8 cellular contexts compared by ENCODE assay signal in genomic region chr1:89519779-89520358, GRCh38. TPM values are rescaled to one million over a fixed set of nuclear protein-coding genes. Genes with fewer than 3 reads are reported as not detected.
DNase-seq lines count a peak whose midpoint lies in the region; ATAC-seq and TF ChIP-seq lines count a peak whose summit lies in the region.

No MANE protein-coding gene starts in this region.

- no peak overlapping the region for H3K9ac ChIP-seq in OCI-LY3 (ENCODE audit: low read length)

- H3K36me3 ChIP-seq in OCI-LY3 (replicated peaks; ENCODE audit: low read depth, low read length) (no peaks in the 10 kb centered on the region), ascending aorta (no peaks in the 10 kb centered on the region), left lung (no peaks in the 10 kb centered on the region)

- H3K27ac ChIP-seq in OCI-LY3 (ENCODE audit: low read length) (no peak overlapping the region), ascending aorta (no peak overlapping the region), left lung (no peak overlapping the region)

- ATAC-seq in HG02938 (IDR thresholded peaks at IDR 0.05; ENCODE audit: unreplicated experiment) (peak; percentile 54), left lung (peak; percentile 40)

- peak; percentile 43 for TF ChIP-seq CTCF in AG04449 (IDR thresholded peaks at IDR 0.05; ENCODE audit: insufficient read depth, low read length, missing control alignments)
- TF ChIP-seq CTCF in GM12872 (IDR thresholded peaks at IDR 0.05; ENCODE audit: insufficient read depth, low read depth, low read length), result peak; percentile 67
- TF ChIP-seq CTCF in OCI-LY3 (IDR thresholded peaks at IDR 0.05; ENCODE audit: low read depth, low read length), result peak; percentile 60
- peak; percentile 10 to 44 (median 25) for TF ChIP-seq CTCF in ascending aorta (IDR thresholded peaks at IDR 0.05)
- TF ChIP-seq CTCF in left lung (IDR thresholded peaks at IDR 0.05), result peak; percentile 56 to 70

- H3K9me3 ChIP-seq in OCI-LY3 (ENCODE audit: insufficient read depth, low read length) (no peaks in the 10 kb centered on the region), ascending aorta (no peaks in the 10 kb centered on the region), left lung (no peaks in the 10 kb centered on the region)

- intact Hi-C loops in ascending aorta (cut with DNase I) (loop anchor here (5.0 kb wide), 1 partner anchor 838 kb away; the partner anchor contains the start of gene PKN2), left lung (cut with DNase I) (no loop called here)

- H3K4me1 ChIP-seq in OCI-LY3 (ENCODE audit: low read length) (peaks cover 11% of the 10 kb centered on the region), ascending aorta (no peaks in the 10 kb centered on the region), left lung (peaks cover 4 to 16% of the 10 kb centered on the region in 2 donors)

- H3K79me2 ChIP-seq in OCI-LY3 (ENCODE audit: low read length), result peaks cover under 1% of the 10 kb centered on the region; the same call in 1 of the 2 replicates

- no peak for DNase-seq in AG04449 (ENCODE audit: low read depth, low spot score)
- DNase-seq in ascending aorta (ENCODE audit: low spot score in 2 of 2), result no peak
- no peak for DNase-seq in left lung
- no peak for DNase-seq in NCI-H1048 (lab: John Stamatoyannopoulos, UW)
- no peak for DNase-seq in NK-92 (lab: John Stamatoyannopoulos, UW; ENCODE audit: unreplicated experiment)

- H2AFZ ChIP-seq in OCI-LY3 (ENCODE audit: low read depth, low read length), result no peak overlapping the region

- H4K20me1 ChIP-seq in OCI-LY3 (ENCODE audit: insufficient read depth, low read length), result no peaks in the 10 kb centered on the region

- no peaks in the 10 kb centered on the region for H3K27me3 ChIP-seq in OCI-LY3 (ENCODE audit: low read depth, low read length)
- H3K27me3 ChIP-seq in ascending aorta, result no peaks in the 10 kb centered on the region
- no peaks in the 10 kb centered on the region for H3K27me3 ChIP-seq in left lung

- no peak overlapping the region for H3K4me3 ChIP-seq in AG04449 (ENCODE audit: low read depth, low read length)
- no peak overlapping the region for H3K4me3 ChIP-seq in OCI-LY3 (ENCODE audit: low read length)
- no peak overlapping the region for H3K4me3 ChIP-seq in ascending aorta
- no peak overlapping the region for H3K4me3 ChIP-seq in left lung

- CTCF ChIA-PET in AG04449 (lab: Yijun Ruan, JAX), result interaction anchor here (0.9 to 4.2 kb wide), 5 partner anchors 36 to 262 kb away, joined by 3 to 21 read pairs (median 5); no protein-coding TSS in a partner anchor

- POLR2A ChIA-PET in AG04449 (lab: Yijun Ruan, JAX), result no interaction called here

- no peak overlapping the region for H3K4me2 ChIP-seq in OCI-LY3 (ENCODE audit: low read length)

RNA-seq across cellular contexts. Expression of gene LRRC8B, which starts 4.8 kb away (rescaled TPM):
- total RNA-seq in ascending aorta (4.2 TPM), left lung (10 to 100 TPM; 20.9 to 22.5 TPM)
